ENCODE assay signal across 12 cellular contexts in genomic region chr4:78799551-78800495, GRCh38. TPM values are rescaled to one million over a fixed set of nuclear protein-coding genes. Genes with fewer than 3 reads are reported as not detected.
DNase-seq lines count a peak whose midpoint lies in the region; ATAC-seq, FAIRE-seq and TF ChIP-seq lines count a peak whose summit lies in the region.
"Had no signal": no experiment of that assay in that cellular context is flagged by ENCODE, and none has a peak within 500 bp of the region (broad histone marks: within the 10 kb centered on the region; RNA-seq: fewer than 3 reads in every experiment).

No MANE protein-coding gene starts in this region.

- peak overlapping the region; percentile 40 for H3K27ac ChIP-seq in mammary epithelial cell (ENCODE audit: insufficient read depth, low read depth, low read length)
- H3K27ac ChIP-seq: left ventricle myocardium inferior had no signal

- no peaks in the 10 kb centered on the region for H3K36me3 ChIP-seq in mammary epithelial cell (ENCODE audit: insufficient read depth, low read length)
- H3K36me3 ChIP-seq: left ventricle myocardium inferior had no signal

- H3K4me3 ChIP-seq in mammary epithelial cell (replicated peaks in 1 of 3; ENCODE audit: insufficient read depth in 1 of 3, low read depth in 2 of 3, low read length in 3 of 3) = no peak overlapping the region
- H3K4me3 ChIP-seq: left ventricle myocardium inferior had no signal

- TF ChIP-seq CTCF in mammary epithelial cell (conservative IDR thresholded peaks at IDR 0.05 in 1 of 2, IDR thresholded peaks at IDR 0.05 in 1 of 2; ENCODE audit: extremely low read depth in 1 of 2, insufficient read depth in 1 of 2, low read depth in 1 of 2, low read length in 2 of 2) = no peak

- 98% methylated on average over 5 of the region's 5 CpGs for WGBS in mammary epithelial cell (ENCODE audit: low coverage, missing lambda C conversion rate)

- H3K4me1 ChIP-seq in mammary epithelial cell (ENCODE audit: insufficient read depth, low read length) = peaks cover 11% of the 10 kb centered on the region

- H2AFZ ChIP-seq in mammary epithelial cell (ENCODE audit: low read depth, low read length) = no peak overlapping the region

- H3K9me3 ChIP-seq in mammary epithelial cell (replicated peaks; ENCODE audit: insufficient read depth, low read length) = no peaks in the 10 kb centered on the region

- peaks cover 80% of the 10 kb centered on the region for H3K79me2 ChIP-seq in mammary epithelial cell (ENCODE audit: insufficient read depth, low read length)

- peak overlapping the region; percentile 57 for H3K4me2 ChIP-seq in mammary epithelial cell (ENCODE audit: insufficient read depth, low read depth, low read length)

- no peak for TF ChIP-seq POLR2A in GM12891 (IDR thresholded peaks at IDR 0.05; ENCODE audit: low read depth, low read length)

- in situ Hi-C loops in mammary epithelial cell (cut with MboI; ENCODE audit: low sequenced_read_pairs in 2 of 2) = no loop called here

- dilution Hi-C loops in mammary epithelial cell (cut with HindIII; ENCODE audit: low sequenced_read_pairs) = no loop called here

- no peaks in the 10 kb centered on the region for H4K20me1 ChIP-seq in mammary epithelial cell (ENCODE audit: insufficient read depth, low read length)

- ATAC-seq in GM19395 (IDR thresholded peaks at IDR 0.05; ENCODE audit: unreplicated experiment) (peak; percentile 58), HG03439 (IDR thresholded peaks at IDR 0.05; ENCODE audit: unreplicated experiment) (peak; percentile 54), GM21786 (IDR thresholded peaks at IDR 0.05; ENCODE audit: unreplicated experiment) (no peak)
- ATAC-seq: Panc1 had no signal

- H3K27me3 ChIP-seq in mammary epithelial cell (ENCODE audit: insufficient read depth, low read length) = no peaks in the 10 kb centered on the region

- intact Hi-C loops in mammary epithelial cell (cut with micrococcal nuclease) = no loop called here

- no peak overlapping the region for H3K9ac ChIP-seq in mammary epithelial cell (ENCODE audit: insufficient read depth, low read length)

- no TSS peak for BruUV-seq in mammary epithelial cell (replicated peaks; lab: Mats Ljungman, UMichigan)

- CTCF ChIA-PET in mammary epithelial cell (lab: Charles Lee; ENCODE audit: low non-redundant PET) = no interaction called here

- peak; percentile 70 for FAIRE-seq in GM12891 (lab: Jason Lieb, UNC)

- DNase-seq in GM12891 (ENCODE audit: insufficient read length, low spot score) = no peak
- peak; percentile 72 for DNase-seq in mammary epithelial cell
- DNase-seq in occipital lobe (lab: John Stamatoyannopoulos, UW) = no peak
- DNase-seq in NCI-H1048 (lab: John Stamatoyannopoulos, UW) = no peak
- no peak for DNase-seq in NK-92 (lab: John Stamatoyannopoulos, UW; ENCODE audit: unreplicated experiment)
- DNase-seq: CD8-positive, alpha-beta memory T cell; foreskin melanocyte; left ventricle myocardium inferior had no signal

TF ChIP-seq in GM12891, 5 proteins besides CTCF, POLR2A, EP300 and RAD21:
- TF ChIP-seq TAF1 (IDR thresholded peaks at IDR 0.05; ENCODE audit: low read depth, low read length) = no peak
- TF ChIP-seq POLR2AphosphoS5 (IDR thresholded peaks at IDR 0.05; ENCODE audit: low read depth, low read length) = no peak
- no peak for TF ChIP-seq SPI1 (IDR thresholded peaks at IDR 0.05; ENCODE audit: low read depth, low read length)
- TF ChIP-seq PAX5 (IDR thresholded peaks at IDR 0.05; ENCODE audit: insufficient read depth, low read length, severe bottlenecking) = no peak
- no peak for TF ChIP-seq POU2F2 (IDR thresholded peaks at IDR 0.05; ENCODE audit: low read depth, low read length)

RNA-seq across cellular contexts. Expression of gene BMP2K, which starts 23.7 kb away (rescaled TPM):
- polyA plus RNA-seq in GM12891 (2012; ENCODE audit: low read depth, missing spikeins) = 3.7 TPM
- total RNA-seq in mammary epithelial cell (10 to 100 TPM; 38.0 to 65.3 TPM), occipital lobe (80.6 TPM)
- polyA plus RNA-seq in mammary epithelial cell = 22.2 TPM
- polyA minus RNA-seq in mammary epithelial cell = 26.8 TPM
